ENCODE assay signal across 18 cellular contexts in the genomic region with DNA sequence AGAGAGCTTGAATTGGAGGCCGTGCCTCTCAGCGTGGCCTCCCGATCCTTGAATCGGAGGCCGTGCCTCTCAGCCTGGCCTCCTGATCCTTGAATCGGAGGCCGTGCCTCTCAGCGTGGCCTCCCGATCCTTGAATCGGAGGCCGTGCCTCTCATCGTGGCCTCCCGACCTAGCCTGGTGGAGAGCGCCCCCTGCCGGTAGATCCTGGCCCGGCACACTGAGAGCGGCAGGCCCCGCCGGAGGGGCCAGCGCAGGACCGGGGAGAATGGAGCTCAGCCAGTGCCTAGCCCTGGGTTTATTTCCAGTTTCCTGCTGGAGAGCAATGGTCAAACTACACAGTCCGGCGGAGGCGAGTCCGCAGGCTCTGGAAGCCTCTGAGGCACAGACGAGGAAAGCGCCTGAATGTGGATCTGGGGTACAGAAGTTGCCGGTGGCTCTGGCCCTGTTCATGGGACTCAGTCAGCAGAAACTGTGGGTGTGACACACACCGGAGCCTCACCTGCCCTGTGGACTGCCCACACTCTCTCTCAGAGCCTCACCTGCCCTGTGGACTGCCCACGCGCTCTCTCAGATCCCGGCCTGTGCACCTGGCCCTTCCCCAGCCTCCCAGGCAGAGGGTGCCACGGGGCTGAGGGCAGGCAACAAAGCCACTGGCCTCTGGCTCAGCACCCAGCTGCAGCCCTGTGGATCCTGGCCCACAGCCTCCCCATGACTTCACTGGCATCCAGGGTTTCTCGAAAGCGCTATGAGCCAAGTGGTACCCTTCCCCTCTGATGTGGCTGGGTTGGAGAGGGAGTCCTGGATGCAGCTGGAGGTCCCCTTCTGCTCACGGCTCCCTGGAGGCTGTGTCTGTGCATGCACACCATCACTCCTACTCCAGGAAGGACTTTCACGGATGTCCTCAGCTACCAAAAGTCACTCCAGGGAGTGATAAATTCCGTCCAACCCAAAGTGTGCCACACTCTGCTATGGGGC. TPM values are rescaled to one million over a fixed set of nuclear protein-coding genes. Genes with fewer than 3 reads are reported as not detected.
DNase-seq lines count a peak whose midpoint lies in the region; ATAC-seq, FAIRE-seq and TF ChIP-seq lines count a peak whose summit lies in the region.
"Had no signal": no experiment of that assay in that cellular context is flagged by ENCODE, and none has a peak within 500 bp of the region (broad histone marks: within the 10 kb centered on the region; RNA-seq: fewer than 3 reads in every experiment).

No MANE protein-coding gene starts in this region.

- H3K27ac ChIP-seq in K562 (ENCODE audit: extremely low read depth, low read depth, low read length) (no peak overlapping the region), lung (ENCODE audit: low read depth in 1 of 2, low read length in 1 of 2) (no peak overlapping the region), aorta (ENCODE audit: low read depth in 1 of 2, low read length in 2 of 2) (no peak overlapping the region)

- no peak overlapping the region for H3K4me3 ChIP-seq in K562
- no peak overlapping the region for H3K4me3 ChIP-seq in lung
- H3K4me3 ChIP-seq in aorta (ENCODE audit: low read length in 2 of 2), result no peak overlapping the region
- no peak overlapping the region for H3K4me3 ChIP-seq in MG63
- H3K4me3 ChIP-seq: HAP-1 had no signal

- TF ChIP-seq RAD21 in K562 (CRISPR knock-in tag; conservative IDR thresholded peaks at IDR 0.05 in 1 of 2, IDR thresholded peaks at IDR 0.05 in 1 of 2), result peak; percentile 60 to 83

- no peak overlapping the region for H3K4me3 Mint-ChIP-seq in activated CD8-positive, alpha-beta T cell treated with anti-CD3 and anti-CD28 coated beads for 36 hours
- H3K4me3 Mint-ChIP-seq in activated CD8-positive, alpha-beta T cell treated with anti-CD3 and anti-CD28 coated beads, Interleukin-2, amount 10 ng/mL, durations not matched to agents 7 days and 5 days, result no peak overlapping the region
- H3K4me3 Mint-ChIP-seq: IgD-negative memory B cell had no signal

- intact Hi-C loops in activated CD8-positive, alpha-beta T cell treated with anti-CD3 and anti-CD28 coated beads for 36 hours (cut with micrococcal nuclease), result no loop called here
- intact Hi-C loops in K562 (cut with micrococcal nuclease) (loop anchor here (5.0 kb wide), 1 partner anchor 94 kb away; no protein-coding TSS in a partner anchor), aorta (cut with DNase I) (no loop called here)

- peaks cover 22% of the 10 kb centered on the region for H3K9me3 Mint-ChIP-seq in activated CD8-positive, alpha-beta T cell treated with anti-CD3 and anti-CD28 coated beads for 36 hours
- peaks cover 12% of the 10 kb centered on the region for H3K9me3 Mint-ChIP-seq in activated CD8-positive, alpha-beta T cell treated with anti-CD3 and anti-CD28 coated beads, Interleukin-2, amount 10 ng/mL, durations not matched to agents 7 days and 5 days (ENCODE audit: insufficient read depth)

- POLR2A ChIA-PET in activated CD8-positive, alpha-beta T cell treated with anti-CD3 and anti-CD28 coated beads for 36 hours (lab: Charles Lee), result interaction anchor here (1.0 kb wide), 1 partner anchor 9 kb away, joined by 4 read pairs; no protein-coding TSS in a partner anchor
- POLR2A ChIA-PET in activated CD8-positive, alpha-beta T cell treated with anti-CD3 and anti-CD28 coated beads, Interleukin-2, amount 10 ng/mL, durations not matched to agents 7 days and 5 days (lab: Charles Lee), result no interaction called here
- POLR2A ChIA-PET in K562 (lab: Yijun Ruan, JAX), result no interaction called here

- 52% methylated on average over 38 of the region's 38 CpGs for WGBS in K562 (ENCODE audit: insufficient coverage, low coverage, missing lambda C conversion rate)
- 95% methylated on average over 38 of the region's 38 CpGs for WGBS in lung, 2 donors
- WGBS in aorta, 2 donors, result 90 to 91% methylated on average over 37 to 38 of the region's 38 CpGs

- H3K4me1 Mint-ChIP-seq in activated CD8-positive, alpha-beta T cell treated with anti-CD3 and anti-CD28 coated beads for 36 hours (ENCODE audit: low read depth), result peaks cover 8% of the 10 kb centered on the region
- H3K4me1 Mint-ChIP-seq in activated CD8-positive, alpha-beta T cell treated with anti-CD3 and anti-CD28 coated beads, Interleukin-2, amount 10 ng/mL, durations not matched to agents 7 days and 5 days (ENCODE audit: low read depth), result peaks cover 6% of the 10 kb centered on the region
- H3K4me1 Mint-ChIP-seq: IgD-negative memory B cell had no signal

- TF ChIP-seq POLR2A in K562 (conservative IDR thresholded peaks at IDR 0.05), result no peak

- H2AFZ ChIP-seq in K562 (ENCODE audit: low read depth, low read length), result no peak overlapping the region

- no peaks in the 10 kb centered on the region for H3K36me3 ChIP-seq in K562 (ENCODE audit: control insufficient read depth, insufficient read depth, low read length)
- H3K36me3 ChIP-seq in lung (ENCODE audit: control insufficient read depth in 2 of 2, insufficient read depth in 2 of 2, low read length in 2 of 2), result no peaks in the 10 kb centered on the region
- H3K36me3 ChIP-seq in aorta (ENCODE audit: control insufficient read depth in 1 of 2, insufficient read depth in 2 of 2, low read length in 1 of 2), result no peaks in the 10 kb centered on the region
- no peaks in the 10 kb centered on the region for H3K36me3 ChIP-seq in MG63
- H3K36me3 ChIP-seq: HAP-1 had no signal

- FAIRE-seq in K562 (lab: Jason Lieb, UNC) (no peak), GM19239 (lab: Jason Lieb, UNC) (no peak)
- FAIRE-seq: A204.1 had no signal

- peaks cover 9% of the 10 kb centered on the region for H3K36me3 Mint-ChIP-seq in activated CD8-positive, alpha-beta T cell treated with anti-CD3 and anti-CD28 coated beads for 36 hours (ENCODE audit: low read depth)
- H3K36me3 Mint-ChIP-seq in activated CD8-positive, alpha-beta T cell treated with anti-CD3 and anti-CD28 coated beads, Interleukin-2, amount 10 ng/mL, durations not matched to agents 7 days and 5 days (ENCODE audit: low read depth), result no peaks in the 10 kb centered on the region

- H3K4me2 ChIP-seq in K562 (ENCODE audit: insufficient read depth, low read length), result no peak overlapping the region

- peaks cover 2% of the 10 kb centered on the region for H3K27me3 Mint-ChIP-seq in activated CD8-positive, alpha-beta T cell treated with anti-CD3 and anti-CD28 coated beads for 36 hours
- H3K27me3 Mint-ChIP-seq in activated CD8-positive, alpha-beta T cell treated with anti-CD3 and anti-CD28 coated beads, Interleukin-2, amount 10 ng/mL, durations not matched to agents 7 days and 5 days (ENCODE audit: low read depth), result peaks cover 4% of the 10 kb centered on the region

- no peaks in the 10 kb centered on the region for H4K20me1 ChIP-seq in K562 (replicated peaks; ENCODE audit: control insufficient read depth, insufficient read depth, low read length)

- BruUV-seq in K562 (replicated peaks; lab: Mats Ljungman, UMichigan), result no TSS peak

- peak; percentile 38 for TF ChIP-seq CTCF in activated CD8-positive, alpha-beta T cell treated with anti-CD3 and anti-CD28 coated beads for 36 hours (IDR thresholded peaks at IDR 0.05)
- TF ChIP-seq CTCF in K562 (IDR thresholded peaks at IDR 0.05 in 2 of 3, conservative IDR thresholded peaks at IDR 0.05 in 1 of 3; ENCODE audit: insufficient read depth in 2 of 3, low read depth in 1 of 3, low read length in 3 of 3) (peak; percentile 71 to 89 (median 73)), lung (IDR thresholded peaks at IDR 0.05; ENCODE audit: control extremely low read depth, extremely low read depth) (no peak)

- no peak for ATAC-seq in activated CD8-positive, alpha-beta T cell treated with anti-CD3 and anti-CD28 coated beads for 36 hours
- no peak for ATAC-seq in activated CD8-positive, alpha-beta T cell treated with anti-CD3 and anti-CD28 coated beads, Interleukin-2, amount 10 ng/mL, durations not matched to agents 7 days and 5 days
- peak; percentile 75 for ATAC-seq in K562
- no peak for ATAC-seq in lung (ENCODE audit: insufficient read depth, low FRiP score)
- peak; percentile 26 for ATAC-seq in aorta (ENCODE audit: low FRiP score)
- ATAC-seq in GM21360 (IDR thresholded peaks at IDR 0.05; ENCODE audit: unreplicated experiment), result no peak

- H3K79me2 ChIP-seq in K562 (ENCODE audit: control insufficient read depth, insufficient read depth, low read length), result no peaks in the 10 kb centered on the region

- TF ChIP-seq EP300 in K562 (IDR thresholded peaks at IDR 0.05; ENCODE audit: low read length), result no peak

- CTCF ChIA-PET in activated CD8-positive, alpha-beta T cell treated with anti-CD3 and anti-CD28 coated beads for 36 hours (lab: Charles Lee), result interaction anchor here (1.2 kb wide), 1 partner anchor 34 kb away, joined by 5 read pairs; no protein-coding TSS in a partner anchor
- CTCF ChIA-PET in activated CD8-positive, alpha-beta T cell treated with anti-CD3 and anti-CD28 coated beads, Interleukin-2, amount 10 ng/mL, durations not matched to agents 7 days and 5 days (lab: Charles Lee), result interaction anchor here (1.0 to 1.5 kb wide), 2 partner anchors 13 to 110 kb away, joined by 3 to 4 read pairs; no protein-coding TSS in a partner anchor
- CTCF ChIA-PET in K562 (lab: Yijun Ruan, JAX; ENCODE audit: low intra/inter-chr PET ratio), result interaction anchor here (1.4 kb wide), 1 partner anchor 67 kb away, joined by 4 read pairs; no protein-coding TSS in a partner anchor

- H3K9me1 ChIP-seq in K562 (ENCODE audit: control insufficient read depth, insufficient read depth, low read length), result no peaks in the 10 kb centered on the region

- H3K27me3 ChIP-seq in K562 (ENCODE audit: control insufficient read depth in 2 of 2, insufficient read depth in 2 of 2, low read length in 2 of 2) (peaks cover 0 to 14% of the 10 kb centered on the region in 2 experiments; a peak in 2 of 5 replicates), lung (ENCODE audit: control insufficient read depth, insufficient read depth) (no peaks in the 10 kb centered on the region), aorta (ENCODE audit: control insufficient read depth in 1 of 2, insufficient read depth in 2 of 2, low read length in 1 of 2) (no peaks in the 10 kb centered on the region), MG63 (peaks cover 2% of the 10 kb centered on the region; the same call in 1 of the 2 replicates)

- no peak for DNase-seq in activated CD8-positive, alpha-beta T cell treated with anti-CD3 and anti-CD28 coated beads for 36 hours
- no peak for DNase-seq in activated CD8-positive, alpha-beta T cell treated with anti-CD3 and anti-CD28 coated beads, Interleukin-2, amount 10 ng/mL, durations not matched to agents 7 days and 5 days
- DNase-seq in K562 (ENCODE audit: extremely low read depth in 1 of 4, low spot score in 3 of 4) (peak; percentile 40 to 64 (median 61)), lung (ENCODE audit: low spot score) (peak; percentile 10), aorta (no peak), GM19239 (ENCODE audit: insufficient read length, low spot score) (no peak), MG63 (no peak)
- DNase-seq: C1 segment of cervical spinal cord; NCI-H1436; NCI-H2227 treated with DMSO at 0.1 percent for 48 hours; NCI-H69; NK-92 treated with Interleukin-12 subunit alpha and Interleukin-12 subunit beta, amount 100 ng/mL, for 24 hours; Right ventricle myocardium superior had no signal

- no peaks in the 10 kb centered on the region for H3K9me3 ChIP-seq in K562 (replicated peaks; ENCODE audit: control insufficient read depth, insufficient read depth, low read depth, low read length)
- H3K9me3 ChIP-seq in lung (ENCODE audit: control insufficient read depth in 2 of 2, insufficient read depth in 1 of 2, low read length in 1 of 2), result peaks cover 0 to 9% of the 10 kb centered on the region in 2 donors
- peaks cover 3% of the 10 kb centered on the region for H3K9me3 ChIP-seq in aorta (ENCODE audit: control insufficient read depth, low read length)
- H3K9me3 ChIP-seq in MG63, result peaks cover 8% of the 10 kb centered on the region; the same call in 1 of the 2 replicates
- H3K9me3 ChIP-seq: HAP-1 had no signal

- peaks cover 0 to 8% of the 10 kb centered on the region in 2 experiments; a peak in 1 of 5 replicates for H3K4me1 ChIP-seq in K562 (replicated peaks in 1 of 2; ENCODE audit: control insufficient read depth in 2 of 2, insufficient read depth in 2 of 2, low read length in 2 of 2)
- no peaks in the 10 kb centered on the region for H3K4me1 ChIP-seq in lung (ENCODE audit: control insufficient read depth in 2 of 2, insufficient read depth in 2 of 2, low read length in 2 of 2)
- no peaks in the 10 kb centered on the region for H3K4me1 ChIP-seq in aorta (ENCODE audit: control insufficient read depth in 1 of 2, insufficient read depth in 2 of 2, low read length in 2 of 2)
- H3K4me1 ChIP-seq: HAP-1 had no signal

- in situ Hi-C loops in K562 (cut with MboI), result no loop called here

- H3K9ac ChIP-seq in K562 (ENCODE audit: insufficient read depth in 1 of 2, low read depth in 2 of 2, low read length in 2 of 2), result no peak overlapping the region

- H3K27ac Mint-ChIP-seq in activated CD8-positive, alpha-beta T cell treated with anti-CD3 and anti-CD28 coated beads for 36 hours, result no peak overlapping the region
- no peak overlapping the region for H3K27ac Mint-ChIP-seq in activated CD8-positive, alpha-beta T cell treated with anti-CD3 and anti-CD28 coated beads, Interleukin-2, amount 10 ng/mL, durations not matched to agents 7 days and 5 days
- H3K27ac Mint-ChIP-seq: IgD-negative memory B cell had no signal

RNA-seq across cellular contexts. Expression of a gene that starts 1.5 kb away (rescaled TPM):
- total RNA-seq in activated CD8-positive, alpha-beta T cell treated with anti-CD3 and anti-CD28 coated beads for 36 hours, result not detected
- total RNA-seq in activated CD8-positive, alpha-beta T cell treated with anti-CD3 and anti-CD28 coated beads, Interleukin-2, amount 10 ng/mL, durations not matched to agents 7 days and 5 days, result not detected
- not detected in 2 replicates for total RNA-seq in K562 (2011; cell fraction: chromatin; rRNA removed; ENCODE audit: low replicate concordance)
- not detected in 2 replicates for total RNA-seq in K562 (2011; cell fraction: nucleolus; rRNA removed)
- not detected in 2 replicates for total RNA-seq in K562 (2011; cell fraction: nucleoplasm; rRNA removed)
- not detected in 2 replicates for total RNA-seq in K562 (2014; rRNA removed)
- not detected in 2 replicates for total RNA-seq in K562 (2014; rRNA removed; fragmentation: Illumina TruSeq; extraction: Trizol)
- total RNA-seq in K562 (2015; rRNA removed; fragmentation: Illumina TruSeq; extraction: Trizol), result not detected in 2 replicates
- total RNA-seq in K562 (2021), result not detected in 2 replicates
- not detected in 2 replicates for polyA plus RNA-seq in K562 (2011; rRNA removed)
- polyA plus RNA-seq in K562 (2011; cell fraction: cytosol; rRNA removed), result 0.09 TPM in 1 of 2 replicates, not detected in the other
- not detected in 2 replicates for polyA plus RNA-seq in K562 (2011; cell fraction: nucleus; rRNA removed)
- polyA plus RNA-seq in K562 (2012), result not detected in 2 replicates
- not detected in 2 replicates for polyA plus RNA-seq in K562 (2014; fragmentation: Illumina TruSeq; extraction: Trizol)
- polyA plus RNA-seq in K562 (2014; fragmentation: Nextera tagmentation; extraction: Ambion mirVana), result not detected
- polyA plus RNA-seq in K562 (2014; rRNA removed), result not detected in 2 replicates
- not detected in 2 replicates for polyA minus RNA-seq in K562 (2011; rRNA and poly(A)+ RNA removed)
- not detected in 2 replicates for polyA minus RNA-seq in K562 (2011; cell fraction: cytosol; rRNA and poly(A)+ RNA removed)
- polyA minus RNA-seq in K562 (2011; cell fraction: nucleus; rRNA and poly(A)+ RNA removed), result not detected in 2 replicates
- not detected for total RNA-seq in lung
- polyA plus RNA-seq in lung, result under 1 TPM in 1 of 2 donors, not detected in 1; 0.05 TPM
- not detected for total RNA-seq in aorta
- polyA plus RNA-seq in aorta, result not detected
- not detected in 2 replicates for total RNA-seq in MG63 (2014; rRNA removed; shearing (Covaris generic); ENCODE audit: low replicate concordance)
- total RNA-seq: HT-29, Right ventricle myocardium superior had no signal
- polyA plus RNA-seq: IgD-negative memory B cell had no signal

RNA-seq across cellular contexts. Expression of a gene that starts 7.8 kb away (rescaled TPM):
- total RNA-seq in activated CD8-positive, alpha-beta T cell treated with anti-CD3 and anti-CD28 coated beads for 36 hours, result not detected
- total RNA-seq in activated CD8-positive, alpha-beta T cell treated with anti-CD3 and anti-CD28 coated beads, Interleukin-2, amount 10 ng/mL, durations not matched to agents 7 days and 5 days, result not detected
- not detected in 2 replicates for total RNA-seq in K562 (2011; cell fraction: chromatin; rRNA removed; ENCODE audit: low replicate concordance)
- total RNA-seq in K562 (2011; cell fraction: nucleolus; rRNA removed), result not detected in 2 replicates
- total RNA-seq in K562 (2011; cell fraction: nucleoplasm; rRNA removed), result not detected in 2 replicates
- not detected in 2 replicates for total RNA-seq in K562 (2014; rRNA removed)
- total RNA-seq in K562 (2014; rRNA removed; fragmentation: Illumina TruSeq; extraction: Trizol), result not detected in 2 replicates
- total RNA-seq in K562 (2015; rRNA removed; fragmentation: Illumina TruSeq; extraction: Trizol), result not detected in 2 replicates
- not detected in 2 replicates for total RNA-seq in K562 (2021)
- not detected in 2 replicates for polyA plus RNA-seq in K562 (2011; rRNA removed)
- polyA plus RNA-seq in K562 (2011; cell fraction: cytosol; rRNA removed), result not detected in 2 replicates
- not detected in 2 replicates for polyA plus RNA-seq in K562 (2011; cell fraction: nucleus; rRNA removed)
- not detected in 2 replicates for polyA plus RNA-seq in K562 (2012)
- not detected in 2 replicates for polyA plus RNA-seq in K562 (2014; fragmentation: Illumina TruSeq; extraction: Trizol)
- polyA plus RNA-seq in K562 (2014; fragmentation: Nextera tagmentation; extraction: Ambion mirVana), result not detected
- polyA plus RNA-seq in K562 (2014; rRNA removed), result not detected in 2 replicates
- not detected in 2 replicates for polyA minus RNA-seq in K562 (2011; rRNA and poly(A)+ RNA removed)
- not detected in 2 replicates for polyA minus RNA-seq in K562 (2011; cell fraction: cytosol; rRNA and poly(A)+ RNA removed)
- not detected in 2 replicates for polyA minus RNA-seq in K562 (2011; cell fraction: nucleus; rRNA and poly(A)+ RNA removed)
- under 1 TPM in 1 of 2 donors, not detected in 1; 0.09 TPM for total RNA-seq in lung
- polyA plus RNA-seq in lung, result under 1 TPM in 1 of 2 donors, not detected in 1; 0.01 TPM
- not detected for total RNA-seq in aorta
- polyA plus RNA-seq in aorta, result not detected
- total RNA-seq in MG63 (2014; rRNA removed; shearing (Covaris generic); ENCODE audit: low replicate concordance), result not detected in 2 replicates
- total RNA-seq: Right ventricle myocardium superior had no signal
- polyA plus RNA-seq: IgD-negative memory B cell had no signal

RNA-seq across cellular contexts. Expression of a gene that starts 16.6 kb away (rescaled TPM):
- not detected for total RNA-seq in activated CD8-positive, alpha-beta T cell treated with anti-CD3 and anti-CD28 coated beads for 36 hours
- total RNA-seq in activated CD8-positive, alpha-beta T cell treated with anti-CD3 and anti-CD28 coated beads, Interleukin-2, amount 10 ng/mL, durations not matched to agents 7 days and 5 days, result not detected
- not detected in 2 replicates for total RNA-seq in K562 (2011; cell fraction: chromatin; rRNA removed; ENCODE audit: low replicate concordance)
- total RNA-seq in K562 (2011; cell fraction: nucleolus; rRNA removed), result not detected in 2 replicates
- total RNA-seq in K562 (2011; cell fraction: nucleoplasm; rRNA removed), result not detected in 2 replicates
- total RNA-seq in K562 (2014; rRNA removed), result not detected in 2 replicates
- not detected in 2 replicates for total RNA-seq in K562 (2014; rRNA removed; fragmentation: Illumina TruSeq; extraction: Trizol)
- not detected in 2 replicates for total RNA-seq in K562 (2015; rRNA removed; fragmentation: Illumina TruSeq; extraction: Trizol)
- total RNA-seq in K562 (2021), result not detected in 2 replicates
- polyA plus RNA-seq in K562 (2011; rRNA removed), result not detected in 2 replicates
- not detected in 2 replicates for polyA plus RNA-seq in K562 (2011; cell fraction: cytosol; rRNA removed)
- not detected in 2 replicates for polyA plus RNA-seq in K562 (2011; cell fraction: nucleus; rRNA removed)
- not detected in 2 replicates for polyA plus RNA-seq in K562 (2012)
- polyA plus RNA-seq in K562 (2014; fragmentation: Illumina TruSeq; extraction: Trizol), result not detected in 2 replicates
- polyA plus RNA-seq in K562 (2014; fragmentation: Nextera tagmentation; extraction: Ambion mirVana), result not detected
- not detected in 2 replicates for polyA plus RNA-seq in K562 (2014; rRNA removed)
- polyA minus RNA-seq in K562 (2011; rRNA and poly(A)+ RNA removed), result not detected in 2 replicates
- not detected in 2 replicates for polyA minus RNA-seq in K562 (2011; cell fraction: cytosol; rRNA and poly(A)+ RNA removed)
- not detected in 2 replicates for polyA minus RNA-seq in K562 (2011; cell fraction: nucleus; rRNA and poly(A)+ RNA removed)
- not detected for total RNA-seq in lung
- not detected for polyA plus RNA-seq in lung
- total RNA-seq in aorta, result not detected
- polyA plus RNA-seq in aorta, result not detected
- not detected in 2 replicates for total RNA-seq in MG63 (2014; rRNA removed; shearing (Covaris generic); ENCODE audit: low replicate concordance)
- total RNA-seq: HT-29, Right ventricle myocardium superior had no signal
- polyA plus RNA-seq: IgD-negative memory B cell had no signal

RNA-seq across cellular contexts. Expression of a gene that starts 45.9 kb away (rescaled TPM):
- total RNA-seq in activated CD8-positive, alpha-beta T cell treated with anti-CD3 and anti-CD28 coated beads for 36 hours, result not detected
- under 1 TPM; 0.29 to 0.53 TPM for total RNA-seq in activated CD8-positive, alpha-beta T cell treated with anti-CD3 and anti-CD28 coated beads, Interleukin-2, amount 10 ng/mL, durations not matched to agents 7 days and 5 days
- total RNA-seq in K562 (2011; cell fraction: chromatin; rRNA removed; ENCODE audit: low replicate concordance), result not detected in 2 replicates
- not detected in 2 replicates for total RNA-seq in K562 (2011; cell fraction: nucleolus; rRNA removed)
- not detected in 2 replicates for total RNA-seq in K562 (2011; cell fraction: nucleoplasm; rRNA removed)
- total RNA-seq in K562 (2014; rRNA removed), result not detected in 2 replicates
- not detected in 2 replicates for total RNA-seq in K562 (2014; rRNA removed; fragmentation: Illumina TruSeq; extraction: Trizol)
- not detected in 2 replicates for total RNA-seq in K562 (2015; rRNA removed; fragmentation: Illumina TruSeq; extraction: Trizol)
- not detected in 2 replicates for total RNA-seq in K562 (2021)
- not detected in 2 replicates for polyA plus RNA-seq in K562 (2011; rRNA removed)
- polyA plus RNA-seq in K562 (2011; cell fraction: cytosol; rRNA removed), result not detected in 2 replicates
- polyA plus RNA-seq in K562 (2011; cell fraction: nucleus; rRNA removed), result not detected in 2 replicates
- not detected in 2 replicates for polyA plus RNA-seq in K562 (2012)
- polyA plus RNA-seq in K562 (2014; fragmentation: Illumina TruSeq; extraction: Trizol), result not detected in 2 replicates
- not detected for polyA plus RNA-seq in K562 (2014; fragmentation: Nextera tagmentation; extraction: Ambion mirVana)
- not detected in 2 replicates for polyA plus RNA-seq in K562 (2014; rRNA removed)
- not detected in 2 replicates for polyA minus RNA-seq in K562 (2011; rRNA and poly(A)+ RNA removed)
- polyA minus RNA-seq in K562 (2011; cell fraction: cytosol; rRNA and poly(A)+ RNA removed), result not detected in 2 replicates
- polyA minus RNA-seq in K562 (2011; cell fraction: nucleus; rRNA and poly(A)+ RNA removed), result not detected in 2 replicates
- total RNA-seq in lung, result not detected
- not detected for polyA plus RNA-seq in lung
- not detected for total RNA-seq in aorta
- not detected for polyA plus RNA-seq in aorta
- total RNA-seq in MG63 (2014; rRNA removed; shearing (Covaris generic); ENCODE audit: low replicate concordance), result not detected in 2 replicates
- total RNA-seq: HT-29, Right ventricle myocardium superior had no signal
- polyA plus RNA-seq: IgD-negative memory B cell had no signal

Comparison
In these comparisons a context has a peak if more than half of its experiments do, and no peak if none do; other contexts are left out.
1. ATAC-seq: peak in K562 (single experiment) and aorta (single experiment); none in activated CD8-positive, alpha-beta T cell treated with anti-CD3 and anti-CD28 coated beads for 36 hours (single experiment), activated CD8-positive, alpha-beta T cell treated with anti-CD3 and anti-CD28 coated beads, Interleukin-2, amount 10 ng/mL, durations not matched to agents 7 days and 5 days (single experiment), lung (single experiment) and GM21360 (single experiment).
2. DNase-seq: peak in K562 (4 of 4) and lung (single experiment); none in activated CD8-positive, alpha-beta T cell treated with anti-CD3 and anti-CD28 coated beads for 36 hours (single experiment), activated CD8-positive, alpha-beta T cell treated with anti-CD3 and anti-CD28 coated beads, Interleukin-2, amount 10 ng/mL, durations not matched to agents 7 days and 5 days (single experiment), aorta (0 of 2), GM19239 (single experiment) and MG63 (single experiment).